Comparison of ENCODE assay signal across 32 cellular contexts in the genomic region with DNA sequence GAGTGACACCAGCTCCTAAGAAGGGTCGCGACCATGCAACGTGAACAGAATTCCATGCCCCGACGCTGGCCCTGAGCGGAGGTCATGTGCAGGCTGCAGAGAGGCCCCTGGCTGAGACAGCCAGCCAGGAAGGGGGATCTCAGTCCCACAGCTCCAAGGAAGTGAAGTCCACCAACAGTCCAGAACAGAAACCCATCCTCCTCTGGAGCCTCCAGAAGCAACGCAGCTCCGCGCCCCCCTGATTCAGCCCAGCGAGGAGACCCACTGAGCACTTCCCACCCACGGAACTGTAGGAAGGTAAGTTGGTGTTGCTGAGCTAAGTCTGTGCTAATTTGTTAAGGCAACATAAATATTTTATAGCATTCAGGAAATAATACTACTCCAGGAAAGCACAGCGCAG.
"Had no signal": no experiment of that assay in that cellular context is flagged by ENCODE, and none has a peak within 500 bp of the region (broad histone marks: within the 10 kb centered on the region; RNA-seq: fewer than 3 reads in every experiment).

No MANE protein-coding gene starts in this region.

- H3K4me3 Mint-ChIP-seq: activated CD4-positive, alpha-beta memory T cell treated with anti-CD3 and anti-CD28 coated beads for 36 hours; activated CD4-positive, alpha-beta T cell treated with anti-CD3 and anti-CD28 coated beads for 36 hours; activated CD4-positive, alpha-beta T cell treated with anti-CD3 and anti-CD28 coated beads, Interleukin-2, amount 10 ng/mL, durations not matched to agents 24 days and 14 days; activated CD8-positive, alpha-beta T cell treated with anti-CD3 and anti-CD28 coated beads, Interleukin-2, amount 10 ng/mL, durations not matched to agents 7 days and 5 days; activated naive CD4-positive, alpha-beta T cell treated with anti-CD3 and anti-CD28 coated beads, Interleukin-2, amount 10 ng/mL, durations not matched to agents 7 days and 5 days; activated naive CD8-positive, alpha-beta T cell treated with anti-CD3 and anti-CD28 coated beads, Interleukin-2, amount 10 ng/mL, durations not matched to agents 7 days and 5 days; activated T-cell treated with anti-CD3 and anti-CD28 coated beads, Interleukin-2, amount 50 U/mL, for 24 hours; activated T-cell treated with anti-CD3 and anti-CD28 coated beads, Interleukin-2, amount 50 U/mL, for 72 hours; brain; dendritic cell treated with granulocyte-macrophage colony-stimulating factor and Interleukin-4, amounts not matched to agents 40 ng/mL and 50 ng/mL, for 4 days; T-helper 17 cell; T-helper 2 cell treated with Interferon-gamma antibody and Interleukin-4, amounts not matched to agents 5 μg/mL and 100 μg/mL, for 36 hours had no signal

- H3K4me3 ChIP-seq: ascending aorta, breast epithelium, cardiac muscle cell, coronary artery, dorsolateral prefrontal cortex, esophagus muscularis mucosa, gastrocnemius medialis had no signal

- ATAC-seq: activated CD4-positive, alpha-beta T cell treated with anti-CD3 and anti-CD28 coated beads for 36 hours; activated CD8-positive, alpha-beta T cell treated with anti-CD3 and anti-CD28 coated beads, Interleukin-2, amount 10 ng/mL, durations not matched to agents 7 days and 5 days; activated naive CD4-positive, alpha-beta T cell treated with anti-CD3 and anti-CD28 coated beads, Interleukin-2, amount 50 U/mL, for 72 hours; activated T-cell treated with anti-CD3 and anti-CD28 coated beads, Interleukin-2, amount 50 U/mL, for 72 hours; foreskin keratinocyte; gastrocnemius medialis; T-helper 17 cell had no signal

- H3K4me1 Mint-ChIP-seq: activated CD4-positive, alpha-beta T cell treated with anti-CD3 and anti-CD28 coated beads for 36 hours; activated CD4-positive, alpha-beta T cell treated with anti-CD3 and anti-CD28 coated beads, Interleukin-2, amount 10 ng/mL, durations not matched to agents 24 days and 14 days; activated naive CD4-positive, alpha-beta T cell treated with anti-CD3 and anti-CD28 coated beads, Interleukin-2, amount 10 ng/mL, durations not matched to agents 7 days and 5 days; activated naive CD8-positive, alpha-beta T cell treated with anti-CD3 and anti-CD28 coated beads, Interleukin-2, amount 10 ng/mL, durations not matched to agents 7 days and 5 days; T-helper 17 cell had no signal

- H3K36me3 Mint-ChIP-seq: activated CD4-positive, alpha-beta memory T cell treated with anti-CD3 and anti-CD28 coated beads for 36 hours; activated naive CD4-positive, alpha-beta T cell treated with anti-CD3 and anti-CD28 coated beads, Interleukin-2, amount 10 ng/mL, durations not matched to agents 7 days and 5 days; activated naive CD4-positive, alpha-beta T cell treated with anti-CD3 and anti-CD28 coated beads, Interleukin-2, amount 50 U/mL, for 72 hours; activated naive CD8-positive, alpha-beta T cell treated with anti-CD3 and anti-CD28 coated beads, Interleukin-2, amount 10 ng/mL, durations not matched to agents 7 days and 5 days; brain had no signal

- H3K4me1 ChIP-seq: breast epithelium, foreskin keratinocyte, gastrocnemius medialis had no signal

- DNase-seq: activated CD4-positive, alpha-beta memory T cell treated with anti-CD3 and anti-CD28 coated beads for 36 hours; activated CD4-positive, alpha-beta T cell treated with anti-CD3 and anti-CD28 coated beads for 36 hours; activated CD4-positive, alpha-beta T cell treated with anti-CD3 and anti-CD28 coated beads, Interleukin-2, amount 10 ng/mL, durations not matched to agents 24 days and 14 days; activated CD4-positive, CD25-positive, alpha-beta regulatory T cell; activated CD4-positive, CD25-positive, alpha-beta regulatory T cell treated with anti-CD3 and anti-CD28 coated beads, Interleukin-2, amount 50 U/mL, for 72 hours; activated CD8-positive, alpha-beta memory T cell treated with anti-CD3 and anti-CD28 coated beads, Interleukin-2, amount 50 U/mL, for 48 hours; activated CD8-positive, alpha-beta T cell treated with anti-CD3 and anti-CD28 coated beads, Interleukin-2, amount 10 ng/mL, durations not matched to agents 7 days and 5 days; activated gamma-delta T cell; activated naive CD4-positive, alpha-beta T cell; activated naive CD4-positive, alpha-beta T cell treated with anti-CD3 and anti-CD28 coated beads, Interleukin-2, amount 10 ng/mL, durations not matched to agents 7 days and 5 days; activated naive CD8-positive, alpha-beta T cell treated with anti-CD3 and anti-CD28 coated beads, Interleukin-2, amount 10 ng/mL, durations not matched to agents 7 days and 5 days; activated T-cell treated with anti-CD3 and anti-CD28 coated beads for 4 hours; activated T-cell treated with anti-CD3 and anti-CD28 coated beads, Interleukin-2, amount 50 U/mL, for 24 hours; activated T-cell treated with anti-CD3 and anti-CD28 coated beads, Interleukin-2, amount 50 U/mL, for 72 hours; central memory CD4-positive, alpha-beta T cell; cerebellar nuclear complex; dorsolateral prefrontal cortex; effector memory CD4-positive, alpha-beta T cell; erythroblast; foreskin keratinocyte; gastrocnemius medialis; T-helper 1 cell; T-helper 17 cell had no signal

- H3K9me3 ChIP-seq: ascending aorta, breast epithelium, esophagus muscularis mucosa, gastrocnemius medialis had no signal

- H3K27ac ChIP-seq: ascending aorta, breast epithelium, cardiac muscle cell, coronary artery, dorsolateral prefrontal cortex, esophagus muscularis mucosa, foreskin keratinocyte, gastrocnemius medialis had no signal

- H3K27me3 Mint-ChIP-seq: activated CD4-positive, alpha-beta T cell treated with anti-CD3 and anti-CD28 coated beads, Interleukin-2, amount 10 ng/mL, durations not matched to agents 24 days and 14 days had no signal

- H3K9me3 Mint-ChIP-seq: activated CD4-positive, alpha-beta memory T cell treated with anti-CD3 and anti-CD28 coated beads for 36 hours; activated CD4-positive, alpha-beta T cell treated with anti-CD3 and anti-CD28 coated beads, Interleukin-2, amount 10 ng/mL, durations not matched to agents 24 days and 14 days; activated T-cell treated with anti-CD3 and anti-CD28 coated beads, Interleukin-2, amount 50 U/mL, for 24 hours; T-helper 2 cell treated with Interferon-gamma antibody and Interleukin-4, amounts not matched to agents 5 μg/mL and 100 μg/mL, for 36 hours had no signal

- H3K36me3 ChIP-seq: ascending aorta, breast epithelium, cardiac muscle cell, esophagus muscularis mucosa, gastrocnemius medialis had no signal

- H3K27me3 ChIP-seq: ascending aorta, breast epithelium, esophagus muscularis mucosa, gastrocnemius medialis had no signal

- H3K27ac Mint-ChIP-seq: activated CD4-positive, alpha-beta memory T cell treated with anti-CD3 and anti-CD28 coated beads for 36 hours; activated CD4-positive, alpha-beta T cell treated with anti-CD3 and anti-CD28 coated beads for 36 hours; activated CD4-positive, alpha-beta T cell treated with anti-CD3 and anti-CD28 coated beads, Interleukin-2, amount 10 ng/mL, durations not matched to agents 24 days and 14 days; activated CD8-positive, alpha-beta T cell treated with anti-CD3 and anti-CD28 coated beads, Interleukin-2, amount 10 ng/mL, durations not matched to agents 7 days and 5 days; activated naive CD4-positive, alpha-beta T cell treated with anti-CD3 and anti-CD28 coated beads, Interleukin-2, amount 10 ng/mL, durations not matched to agents 7 days and 5 days; activated naive CD4-positive, alpha-beta T cell treated with anti-CD3 and anti-CD28 coated beads, Interleukin-2, amount 50 U/mL, for 72 hours; activated naive CD8-positive, alpha-beta T cell treated with anti-CD3 and anti-CD28 coated beads, Interleukin-2, amount 10 ng/mL, durations not matched to agents 7 days and 5 days; activated T-cell treated with anti-CD3 and anti-CD28 coated beads, Interleukin-2, amount 50 U/mL, for 24 hours; activated T-cell treated with anti-CD3 and anti-CD28 coated beads, Interleukin-2, amount 50 U/mL, for 72 hours; dendritic cell treated with granulocyte-macrophage colony-stimulating factor and Interleukin-4, amounts not matched to agents 40 ng/mL and 50 ng/mL, for 4 days; T-helper 17 cell; T-helper 2 cell treated with Interferon-gamma antibody and Interleukin-4, amounts not matched to agents 5 μg/mL and 100 μg/mL, for 36 hours had no signal
